10 cellular contexts compared by ENCODE assay signal in the genomic region with DNA sequence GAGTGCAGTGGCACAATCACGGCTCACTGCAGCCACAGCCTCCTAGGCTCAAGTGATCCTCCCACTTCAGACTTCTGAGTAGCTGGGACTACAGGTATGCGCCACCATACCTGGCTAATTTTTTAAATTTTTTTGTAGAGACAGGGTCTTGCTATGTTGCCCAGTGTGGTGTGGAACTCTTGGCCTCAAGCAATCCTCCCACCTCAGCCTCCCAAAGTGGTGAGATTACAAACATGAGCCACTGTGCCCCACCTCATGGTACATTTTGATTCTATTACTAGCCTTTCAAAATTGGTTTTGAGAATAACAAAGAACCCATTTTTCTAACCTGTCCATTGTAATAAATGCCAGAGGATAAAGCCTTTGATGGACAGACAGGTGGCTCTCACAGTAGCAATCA. TPM values are rescaled to one million over a fixed set of nuclear protein-coding genes. Genes with fewer than 3 reads are reported as not detected.
DNase-seq lines count a peak whose midpoint lies in the region; ATAC-seq and TF ChIP-seq lines count a peak whose summit lies in the region.
"Had no signal": no experiment of that assay in that cellular context is flagged by ENCODE, and none has a peak within 500 bp of the region (broad histone marks: within the 10 kb centered on the region; RNA-seq: fewer than 3 reads in every experiment).

No MANE protein-coding gene starts in this region.

- no peak overlapping the region for H3K27ac ChIP-seq in OCI-LY3 (ENCODE audit: low read length)
- no peak overlapping the region for H3K27ac ChIP-seq in testis
- H3K27ac ChIP-seq: lower lobe of right lung had no signal

- no peak overlapping the region for H2AFZ ChIP-seq in OCI-LY3 (ENCODE audit: low read depth, low read length)

- ATAC-seq in activated CD4-positive, alpha-beta T cell treated with anti-CD3 and anti-CD28 coated beads for 36 hours = no peak
- ATAC-seq in Right ventricle myocardium inferior = no peak
- ATAC-seq: lower lobe of right lung had no signal

- no peak overlapping the region for H3K27ac Mint-ChIP-seq in activated CD4-positive, alpha-beta T cell treated with anti-CD3 and anti-CD28 coated beads for 36 hours

- peak overlapping the region; percentile 86 for H3K4me3 Mint-ChIP-seq in activated CD4-positive, alpha-beta T cell treated with anti-CD3 and anti-CD28 coated beads for 36 hours

- H3K9me3 Mint-ChIP-seq in activated CD4-positive, alpha-beta T cell treated with anti-CD3 and anti-CD28 coated beads for 36 hours (ENCODE audit: low read depth) = no peaks in the 10 kb centered on the region

- H3K4me1 ChIP-seq in OCI-LY3 (ENCODE audit: low read length) (peaks cover 12% of the 10 kb centered on the region), testis (peaks cover 12% of the 10 kb centered on the region)

- CTCF ChIA-PET in activated CD4-positive, alpha-beta T cell treated with anti-CD3 and anti-CD28 coated beads for 36 hours (lab: Charles Lee) = interaction anchor here (0.6 to 1.2 kb wide), 7 partner anchors 16 to 568 kb away, joined by 3 to 6 read pairs (median 3); partner anchors contain the start of gene DBF4B

- H3K9me3 ChIP-seq in OCI-LY3 (ENCODE audit: insufficient read depth, low read length) = no peaks in the 10 kb centered on the region
- H3K9me3 ChIP-seq in testis = no peaks in the 10 kb centered on the region
- H3K9me3 ChIP-seq: lower lobe of right lung had no signal

- peaks cover 38% of the 10 kb centered on the region for H3K79me2 ChIP-seq in OCI-LY3 (ENCODE audit: low read length)

- TF ChIP-seq POLR2A in testis (IDR thresholded peaks at IDR 0.05) = no peak

- 73 to 81% methylated on average over 2 of the region's 2 CpGs for WGBS in testis, 2 donors

- no peaks in the 10 kb centered on the region for H4K20me1 ChIP-seq in OCI-LY3 (ENCODE audit: insufficient read depth, low read length)

- intact Hi-C loops in activated CD4-positive, alpha-beta T cell treated with anti-CD3 and anti-CD28 coated beads for 36 hours (cut with DNase I, micrococcal nuclease) = loop anchor here in 1 of 2 experiments (2.0 kb wide), 1 partner anchor 373 kb away; the partner anchor contains the start of gene NMT1
- intact Hi-C loops in testis (cut with DNase I; ENCODE audit: low total_unique reads) = no loop called here
- intact Hi-C loops in Right ventricle myocardium inferior (cut with DNase I) = no loop called here

- no peak for DNase-seq in activated CD4-positive, alpha-beta T cell treated with anti-CD3 and anti-CD28 coated beads for 36 hours
- no peak for DNase-seq in activated CD4-positive, alpha-beta T cell treated with anti-CD3 and anti-CD28 coated beads for 48 hours
- no peak for DNase-seq in epithelial cell of esophagus (ENCODE audit: low read depth)
- DNase-seq in retinal pigment epithelial cell (ENCODE audit: low read depth) = no peak
- DNase-seq in testis = no peak
- no peak for DNase-seq in KG1 (lab: John Stamatoyannopoulos, UW)
- DNase-seq in Right ventricle myocardium inferior (ENCODE audit: missing footprints) = no peak
- DNase-seq: amygdala, lower lobe of right lung had no signal

- no peak overlapping the region for H3K9ac ChIP-seq in OCI-LY3 (ENCODE audit: low read length)

- no peaks in the 10 kb centered on the region for H3K27me3 Mint-ChIP-seq in activated CD4-positive, alpha-beta T cell treated with anti-CD3 and anti-CD28 coated beads for 36 hours

- POLR2A ChIA-PET in activated CD4-positive, alpha-beta T cell treated with anti-CD3 and anti-CD28 coated beads for 36 hours (lab: Charles Lee) = interaction anchor here (0.7 kb wide), 1 partner anchor 131 kb away, joined by 3 read pairs; the partner anchor contains the start of gene FZD2

- H3K4me1 Mint-ChIP-seq in activated CD4-positive, alpha-beta T cell treated with anti-CD3 and anti-CD28 coated beads for 36 hours = peaks cover 33% of the 10 kb centered on the region

- TF ChIP-seq CTCF in OCI-LY3 (IDR thresholded peaks at IDR 0.05; ENCODE audit: low read depth, low read length) (no peak), epithelial cell of esophagus (IDR thresholded peaks at IDR 0.05; ENCODE audit: insufficient read depth, low read depth, low read length, missing control alignments) (no peak), retinal pigment epithelial cell (conservative IDR thresholded peaks at IDR 0.05; ENCODE audit: low read depth, low read length) (no peak), testis (IDR thresholded peaks at IDR 0.05) (no peak)

- no peak overlapping the region for H3K4me3 ChIP-seq in OCI-LY3 (ENCODE audit: low read length)
- H3K4me3 ChIP-seq in epithelial cell of esophagus (ENCODE audit: low read length) = peak overlapping the region; percentile 99
- peak overlapping the region; percentile 5 for H3K4me3 ChIP-seq in retinal pigment epithelial cell (ENCODE audit: low read length)
- no peak overlapping the region for H3K4me3 ChIP-seq in testis

- H3K27me3 ChIP-seq in OCI-LY3 (ENCODE audit: low read depth, low read length) (no peaks in the 10 kb centered on the region), testis (no peaks in the 10 kb centered on the region)

- H3K36me3 ChIP-seq in OCI-LY3 (replicated peaks; ENCODE audit: low read depth, low read length) (peaks cover 11% of the 10 kb centered on the region), testis (ENCODE audit: low read depth, missing control alignments) (no peaks in the 10 kb centered on the region)

- H3K4me2 ChIP-seq in OCI-LY3 (ENCODE audit: low read length) = peak overlapping the region; percentile 99

- H3K36me3 Mint-ChIP-seq in activated CD4-positive, alpha-beta T cell treated with anti-CD3 and anti-CD28 coated beads for 36 hours (ENCODE audit: low read depth) = peaks cover 14% of the 10 kb centered on the region

RNA-seq across cellular contexts. Expression of gene CCDC43, which starts 1.4 kb away (rescaled TPM):
- total RNA-seq in activated CD4-positive, alpha-beta T cell treated with anti-CD3 and anti-CD28 coated beads for 36 hours = 10 to 100 TPM; 31.8 to 33.7 TPM
- total RNA-seq in testis (10 to 100 TPM; 20.8 to 27.9 TPM), Right ventricle myocardium inferior (25.6 TPM)
- 18.6 TPM for polyA plus RNA-seq in testis (ENCODE audit: insufficient read depth, low read depth, low replicate concordance)

RNA-seq across cellular contexts. Expression of gene DBF4B, which starts 20.3 kb away (rescaled TPM):
- total RNA-seq in activated CD4-positive, alpha-beta T cell treated with anti-CD3 and anti-CD28 coated beads for 36 hours = 10 to 100 TPM; 23.5 to 26.4 TPM
- 10 to 100 TPM; 47.3 to 55.1 TPM for total RNA-seq in testis
- 50.2 TPM for polyA plus RNA-seq in testis (ENCODE audit: insufficient read depth, low read depth, low replicate concordance)
- 3.8 TPM for total RNA-seq in Right ventricle myocardium inferior

RNA-seq across cellular contexts. Expression of gene MEIOC, which starts 31.9 kb away (rescaled TPM):
- under 1 TPM; 0.18 to 0.53 TPM for total RNA-seq in activated CD4-positive, alpha-beta T cell treated with anti-CD3 and anti-CD28 coated beads for 36 hours
- 100 to 1,000 TPM in 1 of 2 donors, 10 to 100 TPM in 1; 85.0 to 128 TPM for total RNA-seq in testis
- 58.2 TPM for polyA plus RNA-seq in testis (ENCODE audit: insufficient read depth, low read depth, low replicate concordance)
- total RNA-seq in Right ventricle myocardium inferior = 0.11 TPM
- total RNA-seq: lower lobe of right lung had no signal

Comparison
In these comparisons a context has a peak if more than half of its experiments do, and no peak if none do; other contexts are left out.
1. H3K4me3 ChIP-seq: peak in epithelial cell of esophagus (single experiment) and retinal pigment epithelial cell (single experiment); none in OCI-LY3 (single experiment) and testis (0 of 2).
2. RNA of gene MEIOC, which starts 31.9 kb away (total RNA-seq): 85.0 to 128 TPM in testis; 0.18 to 0.53 TPM in activated CD4-positive, alpha-beta T cell treated with anti-CD3 and anti-CD28 coated beads for 36 hours and 0.11 TPM in Right ventricle myocardium inferior (single experiment); every median in the first group is over 10 times any median in the second.